Comparison of ENCODE assay signal across 31 cellular contexts in the genomic region with DNA sequence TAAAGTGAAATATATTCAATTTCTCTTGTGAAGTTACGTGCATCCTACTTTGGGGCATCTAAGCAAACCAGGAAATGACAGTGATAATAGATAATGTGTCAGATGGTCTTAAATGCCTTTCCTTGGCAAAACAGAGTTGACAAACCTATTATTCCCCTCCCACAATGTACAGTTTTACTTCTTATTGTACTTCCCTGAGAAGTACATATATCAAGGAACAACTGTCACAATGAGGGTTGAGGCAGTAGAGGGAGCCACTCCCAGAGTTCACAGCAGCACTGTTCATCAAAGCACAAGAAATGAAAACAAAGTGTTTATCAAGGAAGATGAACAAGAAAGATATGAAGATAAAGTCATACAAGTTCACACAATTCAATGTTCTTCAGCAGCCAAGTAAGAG. TPM values are rescaled to one million over a fixed set of nuclear protein-coding genes. Genes with fewer than 3 reads are reported as not detected.
"Had no signal": no experiment of that assay in that cellular context is flagged by ENCODE, and none has a peak within 500 bp of the region (broad histone marks: within the 10 kb centered on the region; RNA-seq: fewer than 3 reads in every experiment).

No MANE protein-coding gene starts in this region.

- H3K36me3 ChIP-seq: ascending aorta, cardiac muscle cell, left lung, lower lobe of right lung, pancreas, prostate gland, sigmoid colon, suprapubic skin, tibial artery had no signal

- H3K27ac ChIP-seq: ascending aorta, cardiac muscle cell, coronary artery, left lung, lower lobe of right lung, pancreas, prostate gland, sigmoid colon, suprapubic skin, tibial artery had no signal

- ATAC-seq: left lung, lower lobe of right lung, pancreas had no signal

- H3K9me3 ChIP-seq: ascending aorta, left lung, lower lobe of right lung, pancreas, prostate gland, sigmoid colon, suprapubic skin, tibial artery had no signal

- H3K27me3 ChIP-seq: ascending aorta, cardiac muscle cell, dorsolateral prefrontal cortex, left lung, pancreas, sigmoid colon, suprapubic skin, tibial artery had no signal

- H3K4me3 ChIP-seq: ascending aorta, cardiac muscle cell, coronary artery, dorsolateral prefrontal cortex, left lung, lower lobe of right lung, pancreas, prostate gland, sigmoid colon, smooth muscle cell, suprapubic skin, tibial artery had no signal

- H3K4me2 ChIP-seq: smooth muscle cell had no signal

- DNase-seq: activated CD4-positive, alpha-beta T cell treated with anti-CD3 and anti-CD28 coated beads for 48 hours; activated CD4-positive, alpha-beta T cell treated with anti-CD3 and anti-CD28 coated beads, Interleukin-2, amount 50 U/mL, for 48 hours; activated CD8-positive, alpha-beta memory T cell treated with anti-CD3 and anti-CD28 coated beads for 24 hours; activated effector memory CD4-positive, alpha-beta T cell treated with Interleukin-2 at 50 U/mL for 16 hours; activated naive CD4-positive, alpha-beta T cell treated with anti-CD3 and anti-CD28 coated beads for 36 hours; activated naive CD8-positive, alpha-beta T cell treated with anti-CD3 and anti-CD28 coated beads for 36 hours; dorsolateral prefrontal cortex; effector memory CD4-positive, alpha-beta T cell; head of caudate nucleus; hippocampal formation; immature natural killer cell; left lung; lower lobe of right lung; naive B cell; nucleus accumbens; pancreas; retina; sigmoid colon; stimulated activated CD4-positive, alpha-beta T cell treated with anti-CD3 and anti-CD28 coated beads, Interleukin-1b, Interleukin-23, amount 100 ng/mL, for 48 hours; stimulated activated naive CD4-positive, alpha-beta T cell; tibial artery had no signal

- H3K4me1 ChIP-seq: ascending aorta, left lung, lower lobe of right lung, pancreas, prostate gland, sigmoid colon, suprapubic skin, tibial artery had no signal

- FAIRE-seq: endothelial cell of umbilical vein, pancreas had no signal

RNA-seq across cellular contexts. Expression of a gene that starts 41.1 kb away (rescaled TPM):
- total RNA-seq: activated naive CD4-positive, alpha-beta T cell treated with anti-CD3 and anti-CD28 coated beads for 36 hours; activated naive CD8-positive, alpha-beta T cell treated with anti-CD3 and anti-CD28 coated beads for 36 hours; ascending aorta; fibroblast of villous mesenchyme; lower lobe of right lung; mesenteric fat pad; T-helper 1 cell treated with Interleukin-12 subunit alpha and Interleukin-12 subunit beta and Interleukin-4 antibody, amounts not matched to agents 30 ng/mL and 1 ng/mL, for 36 hours had no signal
- polyA plus RNA-seq: immature natural killer cell, smooth muscle cell had no signal
